In genomic region chr2:216298719-216299118, GRCh38 we compare ENCODE assay signal across 15 cellular contexts.
DNase-seq lines count a peak whose midpoint lies in the region; ATAC-seq and TF ChIP-seq lines count a peak whose summit lies in the region.
"Had no signal": no experiment of that assay in that cellular context is flagged by ENCODE, and none has a peak within 500 bp of the region (broad histone marks: within the 10 kb centered on the region; RNA-seq: fewer than 3 reads in every experiment).

No MANE protein-coding gene starts in this region.

- H3K4me1 ChIP-seq in SK-N-SH (ENCODE audit: control insufficient read depth in 1 of 2, insufficient read depth in 2 of 2, low read depth in 1 of 2, low read length in 1 of 2), result peaks cover 5 to 21% of the 10 kb centered on the region in 2 experiments; a peak in 2 of 4 replicates

- WGBS in SK-N-SH (ENCODE audit: low lambda C conversion rate), result 12% methylated on average over 2 of the region's 2 CpGs

- ATAC-seq in HG02642 (IDR thresholded peaks at IDR 0.05; ENCODE audit: poor library complexity, unreplicated experiment) (no peak), HG03108 (IDR thresholded peaks at IDR 0.05; ENCODE audit: unreplicated experiment) (no peak)
- ATAC-seq in CD4-positive, alpha-beta T cell (ENCODE audit: poor library complexity), result no peak

- intact Hi-C loops in CD4-positive, alpha-beta T cell (cut with DNase I, micrococcal nuclease), result no loop called here

- H3K27ac ChIP-seq in SK-N-SH (ENCODE audit: low read depth in 2 of 2, low read length in 1 of 2), result peak overlapping the region in 1 of 2 experiments; percentile 75; a peak in 2 of 4 replicates
- H3K27ac ChIP-seq in CD4-positive, alpha-beta T cell (ENCODE audit: low read depth, low read length), result no peak overlapping the region
- H3K27ac ChIP-seq: thoracic aorta had no signal

- H3K4me1 Mint-ChIP-seq in CD4-positive, alpha-beta T cell (ENCODE audit: low read depth), result peaks cover 6% of the 10 kb centered on the region

- no peak for TF ChIP-seq RAD21 in SK-N-SH (IDR thresholded peaks at IDR 0.05; ENCODE audit: low read length)

- H4K20me1 ChIP-seq in SK-N-SH (ENCODE audit: insufficient read depth), result no peaks in the 10 kb centered on the region

- H3K9ac ChIP-seq in SK-N-SH, result peak overlapping the region; percentile 38; the same call in 1 of the 2 replicates

- TF ChIP-seq CTCF in SK-N-SH (IDR thresholded peaks at IDR 0.05), result no peak
- no peak for TF ChIP-seq CTCF in CD4-positive, alpha-beta T cell (IDR thresholded peaks at IDR 0.05)

- no peaks in the 10 kb centered on the region for H3K9me3 ChIP-seq in SK-N-SH
- no peaks in the 10 kb centered on the region for H3K9me3 ChIP-seq in CD4-positive, alpha-beta T cell (ENCODE audit: control insufficient read depth, low read length)
- H3K9me3 ChIP-seq: thoracic aorta had no signal

- peaks cover 47% of the 10 kb centered on the region; the same call in 1 of the 2 replicates for H3K79me2 ChIP-seq in SK-N-SH (ENCODE audit: insufficient read depth)

- peaks cover 21% of the 10 kb centered on the region for H3F3A ChIP-seq in SK-N-SH (replicated peaks; ENCODE audit: insufficient read depth)

- H3K36me3 Mint-ChIP-seq in CD4-positive, alpha-beta T cell (ENCODE audit: low read depth), result no peaks in the 10 kb centered on the region
- H3K36me3 Mint-ChIP-seq: activated naive CD4-positive, alpha-beta T cell treated with anti-CD3 and anti-CD28 coated beads, Interleukin-2, amount 50 U/mL, for 24 hours had no signal

- H3K27me3 ChIP-seq in SK-N-SH (ENCODE audit: insufficient read depth), result no peaks in the 10 kb centered on the region
- no peaks in the 10 kb centered on the region for H3K27me3 ChIP-seq in CD4-positive, alpha-beta T cell (ENCODE audit: control insufficient read depth, insufficient read depth, low read length)

- POLR2A ChIA-PET in SK-N-SH (lab: Yijun Ruan, JAX), result no interaction called here
- POLR2A ChIA-PET in CD4-positive, alpha-beta T cell (lab: Charles Lee), result no interaction called here

- H3K4me2 ChIP-seq in SK-N-SH, result peak overlapping the region; percentile 60

- CTCF ChIA-PET in SK-N-SH (lab: Yijun Ruan, JAX), result interaction anchor here (0.5 kb wide), 1 partner anchor 16 kb away, joined by 3 read pairs; no protein-coding TSS in a partner anchor
- CTCF ChIA-PET in CD4-positive, alpha-beta T cell (lab: Charles Lee), result no interaction called here

- H3K36me3 ChIP-seq in SK-N-SH (replicated peaks in 1 of 2; ENCODE audit: control insufficient read depth in 1 of 2, insufficient read depth in 2 of 2, low read length in 1 of 2), result no peaks in the 10 kb centered on the region
- H3K36me3 ChIP-seq: thoracic aorta had no signal

- no peak overlapping the region for H3K27ac Mint-ChIP-seq in CD4-positive, alpha-beta T cell
- H3K27ac Mint-ChIP-seq: activated naive CD4-positive, alpha-beta T cell treated with anti-CD3 and anti-CD28 coated beads, Interleukin-2, amount 50 U/mL, for 24 hours had no signal

- no peaks in the 10 kb centered on the region for H3K9me3 Mint-ChIP-seq in CD4-positive, alpha-beta T cell
- H3K9me3 Mint-ChIP-seq: activated naive CD4-positive, alpha-beta T cell treated with anti-CD3 and anti-CD28 coated beads, Interleukin-2, amount 50 U/mL, for 24 hours; nephron progenitor cell had no signal

- no peak overlapping the region for H3K4me3 ChIP-seq in SK-N-SH (ENCODE audit: low read depth in 2 of 2, low read length in 1 of 2)
- H3K4me3 ChIP-seq: thoracic aorta had no signal

- H2AFZ ChIP-seq in SK-N-SH (ENCODE audit: low read depth), result no peak overlapping the region

- no peaks in the 10 kb centered on the region for H3K27me3 Mint-ChIP-seq in CD4-positive, alpha-beta T cell
- H3K27me3 Mint-ChIP-seq: activated naive CD4-positive, alpha-beta T cell treated with anti-CD3 and anti-CD28 coated beads, Interleukin-2, amount 50 U/mL, for 24 hours had no signal

- DNase-seq in GM04504 (ENCODE audit: low read depth), result peak; percentile 87
- DNase-seq in SK-N-SH, result no peak
- peak; percentile 62 for DNase-seq in fibroblast of gingiva (ENCODE audit: low read depth)
- DNase-seq in renal cortical epithelial cell (ENCODE audit: low read depth), result peak; percentile 63
- DNase-seq in CD4-positive, alpha-beta T cell, result no peak
- no peak for DNase-seq in NCI-H774 (lab: John Stamatoyannopoulos, UW)
- DNase-seq: KBM-7, NCI-H1694, NCI-H69, nephron progenitor cell, SHP77 had no signal

- TF ChIP-seq EP300 in SK-N-SH (IDR thresholded peaks at IDR 0.05; ENCODE audit: borderline replicate concordance in 1 of 2, low read depth in 1 of 2, low read length in 1 of 2), result no peak

- no peaks in the 10 kb centered on the region for H3K9me2 ChIP-seq in SK-N-SH

- H3K4me3 Mint-ChIP-seq in CD4-positive, alpha-beta T cell, result no peak overlapping the region
- H3K4me3 Mint-ChIP-seq: activated naive CD4-positive, alpha-beta T cell treated with anti-CD3 and anti-CD28 coated beads, Interleukin-2, amount 50 U/mL, for 24 hours; nephron progenitor cell had no signal

TF ChIP-seq in SK-N-SH, 30 proteins besides CTCF, POLR2A, EP300 and RAD21:
- TF ChIP-seq FOXJ3 (CRISPR knock-in tag; IDR thresholded peaks at IDR 0.05) (no peak), FOSL2 (IDR thresholded peaks at IDR 0.05; ENCODE audit: borderline replicate concordance, low read depth) (no peak), EZH2phosphoT487 (IDR thresholded peaks at IDR 0.05; ENCODE audit: borderline replicate concordance, low read depth) (no peak), POLR2AphosphoS5 (IDR thresholded peaks at IDR 0.05; ENCODE audit: low read depth, low read length) (no peak), MEF2A (IDR thresholded peaks at IDR 0.05; ENCODE audit: borderline replicate concordance, low read depth) (no peak), JUND (IDR thresholded peaks at IDR 0.05) (peak; percentile 61), CHD2 (IDR thresholded peaks at IDR 0.05; ENCODE audit: low read length, partially characterized antibody) (no peak), FOXM1 (IDR thresholded peaks at IDR 0.05; ENCODE audit: low read depth) (no peak), SIN3A (IDR thresholded peaks at IDR 0.05; ENCODE audit: borderline replicate concordance, low read depth, low read length) (no peak), SMC3 (IDR thresholded peaks at IDR 0.05; ENCODE audit: low read depth, low read length) (no peak), NFIC (IDR thresholded peaks at IDR 0.05; ENCODE audit: borderline replicate concordance) (peak; percentile 40; the same call in 1 of the 2 replicates), REST (IDR thresholded peaks at IDR 0.05; ENCODE audit: low read depth, low read length) (no peak), TCF12 (IDR thresholded peaks at IDR 0.05) (peak; percentile 63), RFX5 (IDR thresholded peaks at IDR 0.05; ENCODE audit: low read length) (no peak), TEAD4 (IDR thresholded peaks at IDR 0.05; ENCODE audit: borderline replicate concordance, insufficient read depth) (peak; percentile 29; the same call in 1 of the 2 replicates), GATA2 (CRISPR knock-in tag; IDR thresholded peaks at IDR 0.05) (no peak), RXRA (IDR thresholded peaks at IDR 0.05; ENCODE audit: borderline replicate concordance, low read depth) (no peak)
- TF ChIP-seq, protein P1, sequence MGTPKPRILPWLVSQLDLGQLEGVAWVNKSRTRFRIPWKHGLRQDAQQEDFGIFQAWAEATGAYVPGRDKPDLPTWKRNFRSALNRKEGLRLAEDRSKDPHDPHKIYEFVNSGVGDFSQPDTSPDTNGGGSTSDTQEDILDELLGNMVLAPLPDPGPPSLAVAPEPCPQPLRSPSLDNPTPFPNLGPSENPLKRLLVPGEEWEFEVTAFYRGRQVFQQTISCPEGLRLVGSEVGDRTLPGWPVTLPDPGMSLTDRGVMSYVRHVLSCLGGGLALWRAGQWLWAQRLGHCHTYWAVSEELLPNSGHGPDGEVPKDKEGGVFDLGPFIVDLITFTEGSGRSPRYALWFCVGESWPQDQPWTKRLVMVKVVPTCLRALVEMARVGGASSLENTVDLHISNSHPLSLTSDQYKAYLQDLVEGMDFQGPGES (IDR thresholded peaks at IDR 0.05; ENCODE audit: low read depth, low read length), result no peak
- TF ChIP-seq, protein P2, sequence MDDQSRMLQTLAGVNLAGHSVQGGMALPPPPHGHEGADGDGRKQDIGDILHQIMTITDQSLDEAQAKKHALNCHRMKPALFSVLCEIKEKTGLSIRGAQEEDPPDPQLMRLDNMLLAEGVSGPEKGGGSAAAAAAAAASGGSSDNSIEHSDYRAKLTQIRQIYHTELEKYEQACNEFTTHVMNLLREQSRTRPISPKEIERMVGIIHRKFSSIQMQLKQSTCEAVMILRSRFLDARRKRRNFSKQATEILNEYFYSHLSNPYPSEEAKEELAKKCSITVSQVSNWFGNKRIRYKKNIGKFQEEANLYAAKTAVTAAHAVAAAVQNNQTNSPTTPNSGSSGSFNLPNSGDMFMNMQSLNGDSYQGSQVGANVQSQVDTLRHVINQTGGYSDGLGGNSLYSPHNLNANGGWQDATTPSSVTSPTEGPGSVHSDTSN (IDR thresholded peaks at IDR 0.05), result peak; percentile 56

Comparison
In these comparisons a context has a peak if more than half of its experiments do, and no peak if none do; other contexts are left out.
1. DNase-seq: peak in GM04504 (single experiment), fibroblast of gingiva (single experiment) and renal cortical epithelial cell (single experiment); none in SK-N-SH (single experiment), CD4-positive, alpha-beta T cell (0 of 10) and NCI-H774 (single experiment).